ENCODE assay signal across 13 cellular contexts in the genomic region with DNA sequence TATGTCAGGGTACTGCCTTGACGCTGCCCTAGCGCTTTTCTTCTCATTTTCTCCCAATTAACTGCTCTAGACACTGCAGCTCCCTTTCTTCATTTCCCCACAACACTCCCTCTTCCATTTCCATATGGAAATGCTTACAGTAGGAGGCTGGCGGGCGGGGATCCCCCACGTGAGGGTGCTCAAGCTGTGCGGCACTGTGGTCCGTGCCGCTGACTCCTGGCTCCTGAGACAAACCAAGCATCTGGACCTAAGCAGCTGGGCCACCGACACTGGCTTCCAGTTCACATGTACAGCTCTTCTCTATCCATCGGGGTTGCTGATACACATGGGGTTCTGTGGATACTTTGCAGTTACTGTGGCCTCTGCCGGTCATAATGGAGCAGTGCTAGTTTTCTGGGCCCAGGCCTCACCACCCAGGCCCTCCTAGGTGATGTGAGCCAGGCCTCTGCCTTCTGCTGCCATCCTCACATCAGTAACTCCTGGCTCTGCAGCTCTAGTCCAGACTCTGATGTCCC. TPM values are rescaled to one million over a fixed set of nuclear protein-coding genes. Genes with fewer than 3 reads are reported as not detected.
A peak's percentile ranks its signal among the peaks of the same experiment; 100 is the strongest.
DNase-seq lines count a peak whose midpoint lies in the region; ATAC-seq and TF ChIP-seq lines count a peak whose summit lies in the region.
"Had no signal": no experiment of that assay in that cellular context is flagged by ENCODE, and none has a peak within 500 bp of the region (broad histone marks: within the 10 kb centered on the region; RNA-seq: fewer than 3 reads in every experiment).

No MANE protein-coding gene starts in this region.

- H3K4me1 Mint-ChIP-seq in GM23338 = peaks cover 10% of the 10 kb centered on the region
- H3K4me1 Mint-ChIP-seq in chondrocyte (ENCODE audit: low read depth) = no peaks in the 10 kb centered on the region

- H3K27ac ChIP-seq in GM23338 (ENCODE audit: low read depth) (no peak overlapping the region), trophoblast cell (ENCODE audit: low read depth, low read length) (no peak overlapping the region), neuronal stem cell (replicated peaks; ENCODE audit: low read length) (no peak overlapping the region), SK-N-SH (ENCODE audit: low read depth in 2 of 2, low read length in 1 of 2) (no peak overlapping the region)

- H3K4me3 ChIP-seq in GM23338 = no peak overlapping the region
- H3K4me3 ChIP-seq in trophoblast cell (ENCODE audit: low read depth, low read length) = no peak overlapping the region
- H3K4me3 ChIP-seq in neuronal stem cell (ENCODE audit: low read length in 2 of 2) = peak overlapping the region in 1 of 2 donors; percentile 20
- no peak overlapping the region for H3K4me3 ChIP-seq in SK-N-SH (ENCODE audit: low read depth in 2 of 2, low read length in 1 of 2)
- H3K4me3 ChIP-seq: HAP-1 had no signal

- WGBS in trophoblast cell (ENCODE audit: extremely low coverage, insufficient coverage, insufficient read length) = no CpG with 5 or more reads among the region's 11 CpGs
- no CpG with 5 or more reads among the region's 11 CpGs for WGBS in neuronal stem cell (ENCODE audit: extremely low coverage in 2 of 2, insufficient read length in 2 of 2, insufficient replicate concordance in 1 of 2), 2 donors
- WGBS in SK-N-SH (ENCODE audit: low lambda C conversion rate) = 94% methylated on average over 11 of the region's 11 CpGs

- H3K9me3 ChIP-seq in trophoblast cell (ENCODE audit: insufficient read depth, low read depth, low read length) (no peaks in the 10 kb centered on the region), neuronal stem cell (replicated peaks in 1 of 2; ENCODE audit: control insufficient read depth in 2 of 2, insufficient read depth in 1 of 2, low read depth in 1 of 2, low read length in 2 of 2) (no peaks in the 10 kb centered on the region), SK-N-SH (no peaks in the 10 kb centered on the region)
- H3K9me3 ChIP-seq: BE2C, HAP-1 had no signal

- H4K91ac ChIP-seq in trophoblast cell (ENCODE audit: low read depth, low read length) (no peak overlapping the region), neuronal stem cell (ENCODE audit: low read depth, low read length, poor library complexity) (no peak overlapping the region)

- POLR2A ChIA-PET in SK-N-SH (lab: Yijun Ruan, JAX) = no interaction called here

- H3K36me3 ChIP-seq in GM23338 (ENCODE audit: insufficient read depth) = no peaks in the 10 kb centered on the region
- peaks cover 15 to 19% of the 10 kb centered on the region in 2 experiments for H3K36me3 ChIP-seq in trophoblast cell (ENCODE audit: control insufficient read depth in 1 of 2, insufficient read depth in 2 of 2, low read length in 2 of 2)
- peaks cover 25 to 56% of the 10 kb centered on the region in 2 donors for H3K36me3 ChIP-seq in neuronal stem cell (replicated peaks in 1 of 2; ENCODE audit: control insufficient read depth in 2 of 2, insufficient read depth in 2 of 2, low read length in 2 of 2)
- H3K36me3 ChIP-seq in SK-N-SH (replicated peaks in 1 of 2; ENCODE audit: control insufficient read depth in 1 of 2, insufficient read depth in 2 of 2, low read length in 1 of 2) = peaks cover 17 to 26% of the 10 kb centered on the region in 2 experiments

- TF ChIP-seq CTCF in GM23338 (conservative IDR thresholded peaks at IDR 0.05; ENCODE audit: low read depth in 2 of 2) = no peak
- TF ChIP-seq CTCF in chondrocyte (IDR thresholded peaks at IDR 0.05) = no peak
- no peak for TF ChIP-seq CTCF in SK-N-SH (IDR thresholded peaks at IDR 0.05)

- no peak overlapping the region for H3K27ac Mint-ChIP-seq in GM23338
- H3K27ac Mint-ChIP-seq in chondrocyte (ENCODE audit: unreplicated experiment) = peak overlapping the region; percentile 33

- H3K9me3 Mint-ChIP-seq in GM23338 (peaks cover 7% of the 10 kb centered on the region; the same call in 2 of the 3 replicates), chondrocyte (ENCODE audit: low read depth) (no peaks in the 10 kb centered on the region)
- H3K9me3 Mint-ChIP-seq: CD8-positive, alpha-beta memory T cell had no signal

- H3K9ac ChIP-seq in trophoblast cell (ENCODE audit: low read length) (peak overlapping the region; percentile 30), neuronal stem cell (ENCODE audit: low read depth, low read length, poor library complexity) (no peak overlapping the region), SK-N-SH (no peak overlapping the region)

- H3K18ac ChIP-seq in trophoblast cell (ENCODE audit: low read length) = no peak overlapping the region
- H3K18ac ChIP-seq in neuronal stem cell (ENCODE audit: low read length) = no peak overlapping the region

- H3K27me3 Mint-ChIP-seq in GM23338 (ENCODE audit: insufficient read depth, low read depth, poor library complexity) (peaks cover 7% of the 10 kb centered on the region), chondrocyte (ENCODE audit: low read depth) (no peaks in the 10 kb centered on the region)
- H3K27me3 Mint-ChIP-seq: CD8-positive, alpha-beta memory T cell had no signal

- H2BK12ac ChIP-seq in trophoblast cell (ENCODE audit: low read length) (no peak overlapping the region), neuronal stem cell (ENCODE audit: low read length) (no peak overlapping the region)

- H3K79me1 ChIP-seq in trophoblast cell (ENCODE audit: low read length) (no peaks in the 10 kb centered on the region), neuronal stem cell (ENCODE audit: low read depth, low read length) (no peaks in the 10 kb centered on the region)

- DNase-seq in AG20443 (ENCODE audit: low spot score) (peak; percentile 29), GM23338 (ENCODE audit: low spot score) (peak; percentile 36), chondrocyte (ENCODE audit: low spot score) (peak; percentile 64), trophoblast cell (no peak), neuronal stem cell (ENCODE audit: low spot score) (no peak), cerebellar nuclear complex (lab: John Stamatoyannopoulos, UW) (no peak), SK-N-SH (no peak)
- DNase-seq in NK-92 treated with Interleukin-12 subunit alpha and Interleukin-12 subunit beta, amount 100 ng/mL, for 24 hours (lab: John Stamatoyannopoulos, UW) = no peak
- DNase-seq: BE2C; CD8-positive, alpha-beta memory T cell; NCI-H187 treated with DMSO at 0.1 percent for 48 hours; RPMI8226 had no signal

- H3K9me2 ChIP-seq in GM23338 (ENCODE audit: insufficient read depth) (no peaks in the 10 kb centered on the region), SK-N-SH (no peaks in the 10 kb centered on the region)

- H3K4me3 Mint-ChIP-seq in GM23338 (no peak overlapping the region), chondrocyte (ENCODE audit: unreplicated experiment) (no peak overlapping the region)
- H3K4me3 Mint-ChIP-seq: CD8-positive, alpha-beta memory T cell had no signal

- peaks cover 49% of the 10 kb centered on the region for H3K36me3 Mint-ChIP-seq in GM23338 (ENCODE audit: low read depth)
- peaks cover 26% of the 10 kb centered on the region for H3K36me3 Mint-ChIP-seq in chondrocyte (ENCODE audit: low read depth)

- H4K20me1 ChIP-seq in GM23338 (replicated peaks; ENCODE audit: insufficient read depth) (no peaks in the 10 kb centered on the region), SK-N-SH (ENCODE audit: insufficient read depth) (no peaks in the 10 kb centered on the region)

- CTCF ChIA-PET in SK-N-SH (lab: Yijun Ruan, JAX) = interaction anchor here (0.8 to 1.5 kb wide), 3 partner anchors 10 to 75 kb away, joined by 3 to 4 read pairs (median 3); no protein-coding TSS in a partner anchor

- H3K4me1 ChIP-seq in GM23338 (ENCODE audit: insufficient read depth) (no peaks in the 10 kb centered on the region), trophoblast cell (ENCODE audit: control insufficient read depth in 1 of 2, insufficient read depth in 2 of 2, low read length in 2 of 2) (no peaks in the 10 kb centered on the region), neuronal stem cell (ENCODE audit: control insufficient read depth in 2 of 2, insufficient read depth in 1 of 2, low read depth in 1 of 2, low read length in 2 of 2) (peaks cover 0 to 2% of the 10 kb centered on the region in 2 donors), SK-N-SH (ENCODE audit: control insufficient read depth in 1 of 2, insufficient read depth in 2 of 2, low read depth in 1 of 2, low read length in 1 of 2) (peaks cover 0 to 10% of the 10 kb centered on the region in 2 experiments; a peak in 1 of 4 replicates)
- H3K4me1 ChIP-seq: HAP-1 had no signal

- H3K27me3 ChIP-seq in GM23338 (ENCODE audit: insufficient read depth) (no peaks in the 10 kb centered on the region), trophoblast cell (ENCODE audit: insufficient read depth, low read length) (no peaks in the 10 kb centered on the region), neuronal stem cell (ENCODE audit: control insufficient read depth in 3 of 3, insufficient read depth in 3 of 3, low read depth in 1 of 3, low read length in 3 of 3) (no peaks in the 10 kb centered on the region), SK-N-SH (ENCODE audit: insufficient read depth) (no peaks in the 10 kb centered on the region)
- H3K27me3 ChIP-seq: BE2C had no signal

- H3K14ac ChIP-seq in trophoblast cell (ENCODE audit: low read length) (no peak overlapping the region), neuronal stem cell (ENCODE audit: low read length) (no peak overlapping the region)

- TF ChIP-seq RAD21 in SK-N-SH (IDR thresholded peaks at IDR 0.05; ENCODE audit: low read length) = no peak

- no peak overlapping the region for H2BK120ac ChIP-seq in trophoblast cell (ENCODE audit: insufficient read depth, low read length, poor library complexity)
- H2BK120ac ChIP-seq in neuronal stem cell (ENCODE audit: low read depth, low read length) = no peak overlapping the region

- H2AK5ac ChIP-seq in trophoblast cell (ENCODE audit: low read length) (no peak overlapping the region), neuronal stem cell (ENCODE audit: low read depth, low read length) (no peak overlapping the region)

- no peak overlapping the region for H4K12ac ChIP-seq in trophoblast cell (ENCODE audit: low read depth, low read length)

- H3K4me2 ChIP-seq in GM23338 (no peak overlapping the region), trophoblast cell (ENCODE audit: low read length) (no peak overlapping the region), neuronal stem cell (ENCODE audit: insufficient read depth, low read length, poor library complexity, severe bottlenecking) (no peak overlapping the region), SK-N-SH (no peak overlapping the region)

- no peaks in the 10 kb centered on the region for H3K79me2 ChIP-seq in GM23338 (replicated peaks; ENCODE audit: insufficient read depth)
- H3K79me2 ChIP-seq in trophoblast cell (ENCODE audit: control insufficient read depth, insufficient read depth, low read length, poor library complexity) = no peaks in the 10 kb centered on the region
- no peaks in the 10 kb centered on the region for H3K79me2 ChIP-seq in SK-N-SH (ENCODE audit: insufficient read depth)

- no peak for TF ChIP-seq EP300 in SK-N-SH (IDR thresholded peaks at IDR 0.05; ENCODE audit: borderline replicate concordance in 1 of 2, low read depth in 1 of 2, low read length in 1 of 2)

- H3K4ac ChIP-seq in trophoblast cell (ENCODE audit: low read depth, low read length) (no peak overlapping the region), neuronal stem cell (ENCODE audit: low read length) (no peak overlapping the region)

- H3F3A ChIP-seq in GM23338 (replicated peaks; ENCODE audit: low read depth) (0 out of 2 replicates have a peak, but pooled peaks cover 3% of the 10 kb centered on the region), SK-N-SH (replicated peaks; ENCODE audit: insufficient read depth) (no peaks in the 10 kb centered on the region)

- no peak overlapping the region for H3K23ac ChIP-seq in trophoblast cell (ENCODE audit: low read length)
- no peak overlapping the region for H3K23ac ChIP-seq in neuronal stem cell (ENCODE audit: low read depth, low read length, poor library complexity)

- H2BK15ac ChIP-seq in neuronal stem cell (ENCODE audit: low read length) = no peak overlapping the region

- H2AFZ ChIP-seq in GM23338 (no peak overlapping the region), trophoblast cell (ENCODE audit: insufficient read depth, low read length, poor library complexity) (no peak overlapping the region), neuronal stem cell (ENCODE audit: low read length) (no peak overlapping the region), SK-N-SH (ENCODE audit: low read depth) (no peak overlapping the region)

- ATAC-seq in GM23338 = peak; percentile 31; the same call in 2 of the 3 replicates

- H2BK5ac ChIP-seq in trophoblast cell (ENCODE audit: low read depth, low read length, poor library complexity) = no peak overlapping the region
- H2BK5ac ChIP-seq in neuronal stem cell (ENCODE audit: low read length) = no peak overlapping the region

- no peak overlapping the region for H4K8ac ChIP-seq in trophoblast cell (ENCODE audit: low read depth, low read length)
- H4K8ac ChIP-seq in neuronal stem cell (ENCODE audit: low read depth, low read length) = no peak overlapping the region

RNA-seq across cellular contexts. Expression of gene TCHP, which starts 20.2 kb away (rescaled TPM):
- total RNA-seq in GM23338 (2014; rRNA removed; shearing (Covaris generic)) = 2.4 and 3.1 TPM in 2 replicates
- polyA plus RNA-seq in GM23338 (2016; fragmentation: Nextera tagmentation; extraction: Ambion mirVana) = 6.2 and 7.4 TPM in 2 replicates
- total RNA-seq in chondrocyte = 9.8 to 12.6 TPM (median 11.7 TPM) in 3 replicates
- polyA plus RNA-seq in trophoblast cell (2013) = 5.9 and 6.2 TPM in 2 replicates
- 17.3 TPM for polyA plus RNA-seq in neuronal stem cell (2013, experiment 1 of 2)
- polyA plus RNA-seq in neuronal stem cell (2013, experiment 2 of 2) = 17.6 TPM
- polyA plus RNA-seq in SK-N-SH (2012; rRNA removed) = 19.0 and 37.3 TPM in 2 replicates
- 27.3 and 33.6 TPM in 2 replicates for polyA plus RNA-seq in SK-N-SH (2012; cell fraction: cytosol; rRNA removed)
- 58.3 and 84.4 TPM in 2 replicates for polyA plus RNA-seq in SK-N-SH (2012; cell fraction: nucleus; rRNA removed)

RNA-seq across cellular contexts. Expression of gene GLTP, which starts 40.0 kb away (rescaled TPM):
- 24.4 and 30.2 TPM in 2 replicates for total RNA-seq in GM23338 (2014; rRNA removed; shearing (Covaris generic))
- polyA plus RNA-seq in GM23338 (2016; fragmentation: Nextera tagmentation; extraction: Ambion mirVana) = 26.5 and 28.0 TPM in 2 replicates
- total RNA-seq in chondrocyte = 38.7 to 40.7 TPM (median 40.5 TPM) in 3 replicates
- 20.7 and 21.0 TPM in 2 replicates for polyA plus RNA-seq in trophoblast cell (2013)
- polyA plus RNA-seq in neuronal stem cell (2013, experiment 1 of 2) = 23.7 TPM
- 24.7 TPM for polyA plus RNA-seq in neuronal stem cell (2013, experiment 2 of 2)
- 16.9 and 23.0 TPM in 2 replicates for polyA plus RNA-seq in SK-N-SH (2012; rRNA removed)
- 20.3 and 20.5 TPM in 2 replicates for polyA plus RNA-seq in SK-N-SH (2012; cell fraction: cytosol; rRNA removed)
- 6.1 and 10.8 TPM in 2 replicates for polyA plus RNA-seq in SK-N-SH (2012; cell fraction: nucleus; rRNA removed)

Comparison
In these comparisons a context has a peak if more than half of its experiments do, and no peak if none do; other contexts are left out.
1. DNase-seq: peak in AG20443 (single experiment), GM23338 (single experiment) and chondrocyte (single experiment); none in trophoblast cell (0 of 2), NK-92 treated with Interleukin-12 subunit alpha and Interleukin-12 subunit beta, amount 100 ng/mL, for 24 hours (single experiment), neuronal stem cell (single experiment), cerebellar nuclear complex (0 of 2) and SK-N-SH (single experiment).